12 cellular contexts compared by ENCODE assay signal in genomic region chr1:237411621-237412020, GRCh38.
DNase-seq lines count a peak whose midpoint lies in the region; ATAC-seq and TF ChIP-seq lines count a peak whose summit lies in the region.
"Had no signal": no experiment of that assay in that cellular context is flagged by ENCODE, and none has a peak within 500 bp of the region (broad histone marks: within the 10 kb centered on the region; RNA-seq: fewer than 3 reads in every experiment).

No MANE protein-coding gene starts in this region.

- H3K4me3 ChIP-seq in esophagus muscularis mucosa, result no peak overlapping the region

- POLR2A ChIA-PET in activated naive CD8-positive, alpha-beta T cell treated with anti-CD3 and anti-CD28 coated beads, Interleukin-2, amount 10 ng/mL, durations not matched to agents 7 days and 5 days (lab: Charles Lee), result no interaction called here

- H3K27me3 Mint-ChIP-seq in activated naive CD8-positive, alpha-beta T cell treated with anti-CD3 and anti-CD28 coated beads, Interleukin-2, amount 10 ng/mL, durations not matched to agents 7 days and 5 days, result no peaks in the 10 kb centered on the region
- no peaks in the 10 kb centered on the region for H3K27me3 Mint-ChIP-seq in activated naive CD8-positive, alpha-beta T cell treated with anti-CD3 and anti-CD28 coated beads for 36 hours
- H3K27me3 Mint-ChIP-seq in natural killer cell treated with Interleukin-12 subunit alpha and Interleukin-12 subunit beta and Interleukin-15 and Interleukin-18, amount 100 ng/mL, for 72 hours, result no peaks in the 10 kb centered on the region

- no peak overlapping the region for H3K4me3 Mint-ChIP-seq in activated naive CD8-positive, alpha-beta T cell treated with anti-CD3 and anti-CD28 coated beads, Interleukin-2, amount 10 ng/mL, durations not matched to agents 7 days and 5 days
- H3K4me3 Mint-ChIP-seq in activated naive CD8-positive, alpha-beta T cell treated with anti-CD3 and anti-CD28 coated beads for 36 hours, result no peak overlapping the region
- no peak overlapping the region for H3K4me3 Mint-ChIP-seq in natural killer cell treated with Interleukin-12 subunit alpha and Interleukin-12 subunit beta and Interleukin-15 and Interleukin-18, amount 100 ng/mL, for 72 hours
- H3K4me3 Mint-ChIP-seq: nephron; T-helper 1 cell treated with Interleukin-12 subunit alpha and Interleukin-12 subunit beta and Interleukin-4 antibody, amounts not matched to agents 30 μg/mL and 1 μg/mL, for 36 hours had no signal

- no peak for TF ChIP-seq CTCF in esophagus muscularis mucosa (IDR thresholded peaks at IDR 0.05)

- H3K27ac ChIP-seq in esophagus muscularis mucosa (replicated peaks in 1 of 4), result no peak overlapping the region
- H3K27ac ChIP-seq: KMS-11 had no signal

- no peak for TF ChIP-seq EP300 in esophagus muscularis mucosa (IDR thresholded peaks at IDR 0.05)

- H3K36me3 ChIP-seq in esophagus muscularis mucosa, result no peaks in the 10 kb centered on the region

- WGBS in esophagus muscularis mucosa, result 67% methylated on average over 2 of the region's 2 CpGs

- peak overlapping the region; percentile 22 for H3K27ac Mint-ChIP-seq in activated naive CD8-positive, alpha-beta T cell treated with anti-CD3 and anti-CD28 coated beads, Interleukin-2, amount 10 ng/mL, durations not matched to agents 7 days and 5 days
- no peak overlapping the region for H3K27ac Mint-ChIP-seq in activated naive CD8-positive, alpha-beta T cell treated with anti-CD3 and anti-CD28 coated beads for 36 hours
- no peak overlapping the region for H3K27ac Mint-ChIP-seq in natural killer cell treated with Interleukin-12 subunit alpha and Interleukin-12 subunit beta and Interleukin-15 and Interleukin-18, amount 100 ng/mL, for 72 hours
- H3K27ac Mint-ChIP-seq: nephron; T-helper 1 cell treated with Interleukin-12 subunit alpha and Interleukin-12 subunit beta and Interleukin-4 antibody, amounts not matched to agents 30 μg/mL and 1 μg/mL, for 36 hours had no signal

- H3K4me1 Mint-ChIP-seq in activated naive CD8-positive, alpha-beta T cell treated with anti-CD3 and anti-CD28 coated beads, Interleukin-2, amount 10 ng/mL, durations not matched to agents 7 days and 5 days, result peaks cover 3% of the 10 kb centered on the region
- peaks cover 2% of the 10 kb centered on the region for H3K4me1 Mint-ChIP-seq in activated naive CD8-positive, alpha-beta T cell treated with anti-CD3 and anti-CD28 coated beads for 36 hours
- H3K4me1 Mint-ChIP-seq in natural killer cell treated with Interleukin-12 subunit alpha and Interleukin-12 subunit beta and Interleukin-15 and Interleukin-18, amount 100 ng/mL, for 72 hours (ENCODE audit: low read depth in 2 of 2), result peaks cover 3 to 8% of the 10 kb centered on the region in 2 donors
- H3K4me1 Mint-ChIP-seq: nephron had no signal

- H3K9me3 Mint-ChIP-seq in activated naive CD8-positive, alpha-beta T cell treated with anti-CD3 and anti-CD28 coated beads, Interleukin-2, amount 10 ng/mL, durations not matched to agents 7 days and 5 days, result peaks cover 1% of the 10 kb centered on the region
- H3K9me3 Mint-ChIP-seq in activated naive CD8-positive, alpha-beta T cell treated with anti-CD3 and anti-CD28 coated beads for 36 hours, result no peaks in the 10 kb centered on the region
- H3K9me3 Mint-ChIP-seq in natural killer cell treated with Interleukin-12 subunit alpha and Interleukin-12 subunit beta and Interleukin-15 and Interleukin-18, amount 100 ng/mL, for 72 hours, result peaks cover 7% of the 10 kb centered on the region
- H3K9me3 Mint-ChIP-seq: T-helper 1 cell treated with Interleukin-12 subunit alpha and Interleukin-12 subunit beta and Interleukin-4 antibody, amounts not matched to agents 30 μg/mL and 1 μg/mL, for 36 hours had no signal

- no peaks in the 10 kb centered on the region for H3K27me3 ChIP-seq in esophagus muscularis mucosa

- no peaks in the 10 kb centered on the region for H3K4me1 ChIP-seq in esophagus muscularis mucosa

- DNase-seq in activated naive CD8-positive, alpha-beta T cell treated with anti-CD3 and anti-CD28 coated beads, Interleukin-2, amount 10 ng/mL, durations not matched to agents 7 days and 5 days, result no peak
- no peak for DNase-seq in activated naive CD8-positive, alpha-beta T cell treated with anti-CD3 and anti-CD28 coated beads for 36 hours
- DNase-seq in H4 (ENCODE audit: low spot score) (peak; percentile 64), SW480 (ENCODE audit: low spot score) (peak; percentile 17), medulla oblongata (ENCODE audit: extremely low spot score) (no peak), esophagus muscularis mucosa (ENCODE audit: extremely low spot score) (no peak)
- DNase-seq in natural killer cell treated with Interleukin-12 subunit alpha and Interleukin-12 subunit beta and Interleukin-15 and Interleukin-18, amount 100 ng/mL, for 72 hours (ENCODE audit: low spot score), result no peak
- DNase-seq: NCI-H774 had no signal

- peak; percentile 78 for ATAC-seq in activated naive CD8-positive, alpha-beta T cell treated with anti-CD3 and anti-CD28 coated beads, Interleukin-2, amount 10 ng/mL, durations not matched to agents 7 days and 5 days (ENCODE audit: low read depth)
- peak; percentile 69 to 88 for ATAC-seq in natural killer cell treated with Interleukin-12 subunit alpha and Interleukin-12 subunit beta and Interleukin-15 and Interleukin-18, amount 100 ng/mL, for 72 hours
- ATAC-seq in HG03520 (IDR thresholded peaks at IDR 0.05; ENCODE audit: unreplicated experiment), result no peak

- H3K36me3 Mint-ChIP-seq in activated naive CD8-positive, alpha-beta T cell treated with anti-CD3 and anti-CD28 coated beads, Interleukin-2, amount 10 ng/mL, durations not matched to agents 7 days and 5 days, result no peaks in the 10 kb centered on the region
- H3K36me3 Mint-ChIP-seq in activated naive CD8-positive, alpha-beta T cell treated with anti-CD3 and anti-CD28 coated beads for 36 hours, result no peaks in the 10 kb centered on the region
- no peaks in the 10 kb centered on the region for H3K36me3 Mint-ChIP-seq in natural killer cell treated with Interleukin-12 subunit alpha and Interleukin-12 subunit beta and Interleukin-15 and Interleukin-18, amount 100 ng/mL, for 72 hours

- intact Hi-C loops in esophagus muscularis mucosa (cut with DNase I), result no loop called here

- TF ChIP-seq POLR2A in esophagus muscularis mucosa (IDR thresholded peaks at IDR 0.05; ENCODE audit: low read depth), result no peak

- H3K9me3 ChIP-seq in esophagus muscularis mucosa, result no peaks in the 10 kb centered on the region

Comparison
In these comparisons a context has a peak if more than half of its experiments do, and no peak if none do; other contexts are left out.
1. DNase-seq: peak in H4 (single experiment) and SW480 (single experiment); none in activated naive CD8-positive, alpha-beta T cell treated with anti-CD3 and anti-CD28 coated beads, Interleukin-2, amount 10 ng/mL, durations not matched to agents 7 days and 5 days (single experiment), activated naive CD8-positive, alpha-beta T cell treated with anti-CD3 and anti-CD28 coated beads for 36 hours (single experiment), natural killer cell treated with Interleukin-12 subunit alpha and Interleukin-12 subunit beta and Interleukin-15 and Interleukin-18, amount 100 ng/mL, for 72 hours (single experiment), medulla oblongata (single experiment) and esophagus muscularis mucosa (single experiment).